29 cellular contexts compared by ENCODE assay signal in the genomic region with DNA sequence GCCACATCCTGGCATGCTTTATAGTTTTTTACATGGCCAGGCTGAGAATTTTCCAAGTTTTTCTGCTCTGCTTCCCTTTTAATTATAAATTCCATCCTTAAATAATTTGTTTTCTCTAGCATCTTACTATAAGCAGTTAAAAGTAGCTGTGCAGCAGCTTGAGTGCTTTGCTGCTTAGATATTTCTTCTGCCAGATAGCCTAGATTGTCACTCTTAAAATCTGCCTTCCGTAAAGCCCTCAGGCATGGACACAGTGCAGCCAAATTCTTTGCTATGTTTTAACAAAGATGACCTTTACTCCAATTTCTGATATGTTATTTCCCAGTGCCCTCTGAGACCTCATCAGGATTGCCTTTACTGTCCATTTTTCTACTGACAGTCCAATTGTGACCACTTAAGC.
"Had no signal": no experiment of that assay in that cellular context is flagged by ENCODE, and none has a peak within 500 bp of the region (broad histone marks: within the 10 kb centered on the region; RNA-seq: fewer than 3 reads in every experiment).

No MANE protein-coding gene starts in this region.

- ATAC-seq: heart left ventricle; left colon; naive thymus-derived CD8-positive, alpha-beta T cell; sciatic nerve; stimulated activated effector memory CD8-positive, alpha-beta T cell treated with anti-CD3 and anti-CD28 coated beads, Interleukin-12 subunit alpha, Interleukin-12 subunit beta, amount 100 ng/mL, for 72 hours had no signal

- H3K27ac ChIP-seq: ascending aorta, cardiac muscle cell, colonic mucosa, heart left ventricle, skin epidermis, upper lobe of left lung, vagina had no signal

- H3K9me3 ChIP-seq: colonic mucosa, upper lobe of left lung, vagina had no signal

- H3K9me3 Mint-ChIP-seq: memory B cell; stimulated activated effector memory CD8-positive, alpha-beta T cell treated with anti-CD3 and anti-CD28 coated beads, Interleukin-12 subunit alpha, Interleukin-12 subunit beta, amount 100 ng/mL, for 72 hours had no signal

- H3K27me3 ChIP-seq: ascending aorta, cardiac muscle cell, colonic mucosa, heart left ventricle, upper lobe of left lung, vagina had no signal

- H3K36me3 ChIP-seq: ascending aorta, cardiac muscle cell, colonic mucosa, heart left ventricle, upper lobe of left lung, vagina had no signal

- H3K36me3 Mint-ChIP-seq: brain; stimulated activated effector memory CD8-positive, alpha-beta T cell treated with anti-CD3 and anti-CD28 coated beads, Interleukin-12 subunit alpha, Interleukin-12 subunit beta, amount 100 ng/mL, for 72 hours had no signal

- H3K4me1 ChIP-seq: ascending aorta, colonic mucosa, upper lobe of left lung, vagina had no signal

- H3K4me3 ChIP-seq: ascending aorta, cardiac muscle cell, colonic mucosa, heart left ventricle, skin epidermis, upper lobe of left lung, vagina had no signal

- DNase-seq: activated B cell treated with CpG ODN at 0.5 μM for 24 hours; activated CD4-positive, alpha-beta T cell treated with anti-CD3 and anti-CD28 coated beads, Interleukin-2, amount 50 U/mL, for 1 hour; activated effector memory CD4-positive, alpha-beta T cell treated with Interleukin-2 at 50 U/mL for 16 hours; activated naive CD4-positive, alpha-beta T cell treated with Interleukin-2 at 50 U/mL for 16 hours; activated naive CD8-positive, alpha-beta T cell treated with anti-CD3 and anti-CD28 coated beads for 36 hours; cerebellar nuclear complex; colonic mucosa; effector memory CD4-positive, alpha-beta T cell; heart left ventricle; hypothalamus; immature natural killer cell; kidney; left colon; naive thymus-derived CD8-positive, alpha-beta T cell; stimulated activated CD4-positive, alpha-beta T cell treated with anti-CD3 and anti-CD28 coated beads, Interleukin-12 subunit alpha, Interleukin-12 subunit beta, amount 100 ng/mL, for 4 hours; stimulated activated CD4-positive, alpha-beta T cell treated with anti-CD3 and anti-CD28 coated beads, Interleukin-4, amount 100 ng/mL, for 1 hour; substantia nigra; T-helper 1 cell; upper lobe of left lung had no signal

- H3K27me3 Mint-ChIP-seq: activated B cell treated with CpG ODN at 0.5 μM for 24 hours; activated naive CD8-positive, alpha-beta T cell treated with anti-CD3 and anti-CD28 coated beads for 36 hours; memory B cell; stimulated activated naive CD8-positive, alpha-beta T cell treated with anti-CD3 and anti-CD28 coated beads, Interleukin-15, Interleukin-2, amounts not matched to agents 100 ng/mL and 50 ng/mL, for 24 hours had no signal

- H3K4me3 Mint-ChIP-seq: activated B cell treated with CpG ODN at 0.5 μM for 24 hours; activated naive CD8-positive, alpha-beta T cell treated with anti-CD3 and anti-CD28 coated beads for 36 hours; brain; immature natural killer cell; memory B cell; naive thymus-derived CD8-positive, alpha-beta T cell; stimulated activated effector memory CD8-positive, alpha-beta T cell treated with anti-CD3 and anti-CD28 coated beads, Interleukin-12 subunit alpha, Interleukin-12 subunit beta, amount 100 ng/mL, for 72 hours; stimulated activated naive CD8-positive, alpha-beta T cell treated with anti-CD3 and anti-CD28 coated beads, Interleukin-15, Interleukin-2, amounts not matched to agents 100 ng/mL and 50 ng/mL, for 24 hours; T-helper 2 cell treated with Interferon-gamma antibody and Interleukin-4, amounts not matched to agents 5 μg/mL and 100 μg/mL, for 36 hours had no signal

- H3K27ac Mint-ChIP-seq: activated B cell treated with CpG ODN at 0.5 μM for 24 hours; activated naive CD8-positive, alpha-beta T cell treated with anti-CD3 and anti-CD28 coated beads for 36 hours; immature natural killer cell; memory B cell; naive thymus-derived CD8-positive, alpha-beta T cell; stimulated activated effector memory CD8-positive, alpha-beta T cell treated with anti-CD3 and anti-CD28 coated beads, Interleukin-12 subunit alpha, Interleukin-12 subunit beta, amount 100 ng/mL, for 72 hours; stimulated activated naive CD8-positive, alpha-beta T cell treated with anti-CD3 and anti-CD28 coated beads, Interleukin-15, Interleukin-2, amounts not matched to agents 100 ng/mL and 50 ng/mL, for 24 hours; T-helper 2 cell treated with Interferon-gamma antibody and Interleukin-4, amounts not matched to agents 5 μg/mL and 100 μg/mL, for 36 hours had no signal

- H3K4me1 Mint-ChIP-seq: stimulated activated effector memory CD8-positive, alpha-beta T cell treated with anti-CD3 and anti-CD28 coated beads, Interleukin-12 subunit alpha, Interleukin-12 subunit beta, amount 100 ng/mL, for 72 hours had no signal
